Comparison of ENCODE assay signal across 25 cellular contexts in genomic region chr12:49031573-49032161, GRCh38.
DNase-seq lines count a peak whose midpoint lies in the region; FAIRE-seq and TF ChIP-seq lines count a peak whose summit lies in the region.
"Had no signal": no experiment of that assay in that cellular context is flagged by ENCODE, and none has a peak within 500 bp of the region (broad histone marks: within the 10 kb centered on the region; RNA-seq: fewer than 3 reads in every experiment).

No MANE protein-coding gene starts in this region.

- H3K27me3 ChIP-seq in layer of hippocampus (ENCODE audit: control insufficient read depth, insufficient read depth, low read length): no peaks in the 10 kb centered on the region
- H3K27me3 ChIP-seq: BLaER1, right atrium auricular region had no signal

- TF ChIP-seq POLR2A in GM19193 (IDR thresholded peaks at IDR 0.05; ENCODE audit: extremely low read depth, insufficient read depth, insufficient read length): peak; percentile 14

- DNase-seq in 8988T: peak; percentile 5
- DNase-seq in HTR-8/SVneo (ENCODE audit: insufficient read length, low spot score): no peak
- no peak for DNase-seq in NCI-H2196 (lab: John Stamatoyannopoulos, UW; ENCODE audit: unreplicated experiment)
- no peak for DNase-seq in activated gamma-delta T cell treated with Interleukin-2 at 50 U/mL for 16 hours
- DNase-seq: activated CD4-positive, alpha-beta T cell treated with anti-CD3 and anti-CD28 coated beads, Interleukin-2, amount 50 U/mL, for 4 hours; activated CD4-positive, CD25-positive, alpha-beta regulatory T cell; activated CD8-positive, alpha-beta memory T cell treated with anti-CD3 and anti-CD28 coated beads, Interleukin-2, amount 50 U/mL, for 48 hours; anterior cingulate cortex; DMS53; endodermal cell; foreskin fibroblast; GF-D8; KBM-7; mammary epithelial cell; NCI-H1105; NCI-H1930; NCI-H69; stimulated activated CD4-positive, alpha-beta T cell treated with anti-CD3 and anti-CD28 coated beads, Interleukin-2, amount 100 ng/mL, for 48 hours; T-helper 1 cell had no signal

- peak overlapping the region; percentile 9 for H3K27ac ChIP-seq in layer of hippocampus (ENCODE audit: low read depth, low read length)
- H3K27ac ChIP-seq: BLaER1, right atrium auricular region had no signal

- no peak for FAIRE-seq in HTR-8/SVneo (lab: Jason Lieb, UNC)
- FAIRE-seq: bronchial epithelial cell, colon had no signal
